15 cellular contexts compared by ENCODE assay signal in the genomic region with DNA sequence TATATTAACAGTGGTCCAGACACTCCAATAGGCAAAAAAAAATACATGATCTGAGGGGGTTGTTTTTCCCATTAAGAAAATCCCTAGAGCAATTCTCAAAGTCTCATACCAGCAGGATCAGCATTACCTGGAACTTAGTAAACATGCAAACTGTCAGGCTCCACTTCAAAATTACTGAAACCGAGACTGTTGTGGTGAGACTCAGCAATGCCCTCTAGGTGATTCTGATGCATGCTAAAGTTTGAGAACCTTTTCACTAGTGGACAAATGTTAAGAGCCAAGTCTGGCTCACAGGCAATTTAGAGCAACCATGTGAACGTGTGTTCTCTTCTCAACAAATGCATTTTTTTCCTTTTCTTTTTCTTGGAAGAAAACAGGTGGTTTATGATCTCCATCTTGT. TPM values are rescaled to one million over a fixed set of nuclear protein-coding genes. Genes with fewer than 3 reads are reported as not detected.
DNase-seq lines count a peak whose midpoint lies in the region; ATAC-seq and TF ChIP-seq lines count a peak whose summit lies in the region.
"Had no signal": no experiment of that assay in that cellular context is flagged by ENCODE, and none has a peak within 500 bp of the region (broad histone marks: within the 10 kb centered on the region; RNA-seq: fewer than 3 reads in every experiment).

No MANE protein-coding gene starts in this region.

- peak overlapping the region; percentile 32; the same call in 1 of the 2 replicates for H3K4me2 ChIP-seq in MM.1S (ENCODE audit: low read depth, low read length)
- no peak overlapping the region for H3K4me2 ChIP-seq in OCI-LY7 (ENCODE audit: low read length)
- H3K4me2 ChIP-seq: BLaER1 had no signal

- no peak for TF ChIP-seq POLR2A in GM18505 (IDR thresholded peaks at IDR 0.05; ENCODE audit: borderline replicate concordance, extremely low read depth, insufficient read depth, insufficient read length)

- H2AFZ ChIP-seq in MM.1S (ENCODE audit: low read length) (no peak overlapping the region), OCI-LY7 (ENCODE audit: low read length) (no peak overlapping the region)

- POLR2A ChIA-PET in OCI-LY7 (lab: Charles Lee), result no interaction called here

- H3K4me1 Mint-ChIP-seq in progenitor cell of endocrine pancreas (ENCODE audit: low read depth), result no peaks in the 10 kb centered on the region

- peaks cover 7% of the 10 kb centered on the region; the same call in 1 of the 2 replicates for H3F3A ChIP-seq in MM.1S (ENCODE audit: insufficient read depth, low read length)

- no peak overlapping the region for H3K27ac Mint-ChIP-seq in progenitor cell of endocrine pancreas
- H3K27ac Mint-ChIP-seq: stimulated activated naive CD8-positive, alpha-beta T cell treated with anti-CD3 and anti-CD28 coated beads, Interleukin-15, Interleukin-2, amounts not matched to agents 100 ng/mL and 50 ng/mL, for 24 hours had no signal

- H3K79me2 ChIP-seq in MM.1S (ENCODE audit: low read length) (no peaks in the 10 kb centered on the region), OCI-LY7 (ENCODE audit: insufficient read depth, low read depth, low read length) (no peaks in the 10 kb centered on the region)

- H3K27ac ChIP-seq in MM.1S (ENCODE audit: low read length) (peak overlapping the region; percentile 6; the same call in 1 of the 2 replicates), OCI-LY7 (ENCODE audit: low read depth, low read length, poor library complexity, severe bottlenecking) (no peak overlapping the region), right cardiac atrium (ENCODE audit: low read length) (no peak overlapping the region)
- H3K27ac ChIP-seq: BLaER1 had no signal

- WGBS in right cardiac atrium, result 88% methylated on average over 2 of the region's 2 CpGs

- H3K36me3 ChIP-seq in MM.1S (replicated peaks; ENCODE audit: insufficient read depth, low read length) (no peaks in the 10 kb centered on the region; the same call in 1 of the 2 replicates), OCI-LY7 (ENCODE audit: insufficient read depth, low read length) (peaks cover 52% of the 10 kb centered on the region)

- H4K20me1 ChIP-seq in MM.1S (ENCODE audit: insufficient read depth, low read length) (no peaks in the 10 kb centered on the region), OCI-LY7 (ENCODE audit: insufficient read depth, low read length) (no peaks in the 10 kb centered on the region)
- H4K20me1 ChIP-seq: BLaER1 had no signal

- H3K27me3 ChIP-seq in MM.1S (replicated peaks; ENCODE audit: insufficient read depth, low read length) (no peaks in the 10 kb centered on the region), right cardiac atrium (ENCODE audit: control insufficient read depth, insufficient read depth) (no peaks in the 10 kb centered on the region)
- H3K27me3 ChIP-seq: BLaER1 had no signal

- DNase-seq in MM.1S (peak; percentile 82), OCI-LY7 (ENCODE audit: low spot score) (no peak), right cardiac atrium (no peak), SW 1271 (lab: John Stamatoyannopoulos, UW) (no peak), progenitor cell of endocrine pancreas (ENCODE audit: low spot score, unreplicated experiment) (no peak)
- DNase-seq: activated effector memory CD4-positive, alpha-beta T cell treated with Interleukin-2 at 50 U/mL for 16 hours; kidney glomerular epithelial cell; MV-4-11; NCI-H524 treated with DMSO at 0.1 percent for 48 hours; SHP77 had no signal

- H3K9me2 ChIP-seq in MM.1S (replicated peaks; ENCODE audit: insufficient read depth, low read length), result no peaks in the 10 kb centered on the region
- no peaks in the 10 kb centered on the region for H3K9me2 ChIP-seq in OCI-LY7 (ENCODE audit: insufficient read depth, low read length)

- peak; percentile 38 for TF ChIP-seq CTCF in MM.1S (IDR thresholded peaks at IDR 0.05; ENCODE audit: low read length)
- TF ChIP-seq CTCF in OCI-LY7 (conservative IDR thresholded peaks at IDR 0.05; ENCODE audit: low read length), result no peak
- no peak for TF ChIP-seq CTCF in progenitor cell of endocrine pancreas (IDR thresholded peaks at IDR 0.05; ENCODE audit: unreplicated experiment)

- H3K9me3 ChIP-seq in MM.1S (replicated peaks; ENCODE audit: insufficient read depth, low read length), result no peaks in the 10 kb centered on the region
- no peaks in the 10 kb centered on the region for H3K9me3 ChIP-seq in OCI-LY7 (ENCODE audit: low read length)
- no peaks in the 10 kb centered on the region for H3K9me3 ChIP-seq in right cardiac atrium (ENCODE audit: control insufficient read depth, low read length)
- H3K9me3 ChIP-seq: BLaER1 had no signal

- H3K27me3 Mint-ChIP-seq in progenitor cell of endocrine pancreas, result no peaks in the 10 kb centered on the region
- H3K27me3 Mint-ChIP-seq: stimulated activated naive CD8-positive, alpha-beta T cell treated with anti-CD3 and anti-CD28 coated beads, Interleukin-15, Interleukin-2, amounts not matched to agents 100 ng/mL and 50 ng/mL, for 24 hours had no signal

- H3K4me3 Mint-ChIP-seq in progenitor cell of endocrine pancreas (ENCODE audit: low read depth), result no peak overlapping the region
- H3K4me3 Mint-ChIP-seq: stimulated activated naive CD8-positive, alpha-beta T cell treated with anti-CD3 and anti-CD28 coated beads, Interleukin-15, Interleukin-2, amounts not matched to agents 100 ng/mL and 50 ng/mL, for 24 hours had no signal

- no peak overlapping the region for H3K4me3 ChIP-seq in MM.1S (ENCODE audit: low read length)
- no peak overlapping the region for H3K4me3 ChIP-seq in OCI-LY7 (ENCODE audit: low read depth, low read length, poor library complexity, severe bottlenecking)
- H3K4me3 ChIP-seq in right cardiac atrium (ENCODE audit: low read length), result no peak overlapping the region
- H3K4me3 ChIP-seq: BLaER1 had no signal

- peaks cover 4% of the 10 kb centered on the region for H3K36me3 Mint-ChIP-seq in progenitor cell of endocrine pancreas (ENCODE audit: insufficient read depth)

- BruUV-seq in OCI-LY7 (replicated peaks; lab: Mats Ljungman, UMichigan), result no TSS peak

- intact Hi-C loops in OCI-LY7 (cut with micrococcal nuclease; ENCODE audit: unreplicated experiment) (no loop called here), right cardiac atrium (cut with DNase I) (no loop called here)

- H3K9me3 Mint-ChIP-seq in progenitor cell of endocrine pancreas (ENCODE audit: low read depth), result no peaks in the 10 kb centered on the region
- H3K9me3 Mint-ChIP-seq: stimulated activated naive CD8-positive, alpha-beta T cell treated with anti-CD3 and anti-CD28 coated beads, Interleukin-15, Interleukin-2, amounts not matched to agents 100 ng/mL and 50 ng/mL, for 24 hours had no signal

- ATAC-seq in GM18505 (IDR thresholded peaks at IDR 0.05; ENCODE audit: unreplicated experiment) (peak; percentile 93), GM19467 (IDR thresholded peaks at IDR 0.05; ENCODE audit: unreplicated experiment) (peak; percentile 85), HG02885 (IDR thresholded peaks at IDR 0.05; ENCODE audit: poor library complexity, unreplicated experiment) (peak; percentile 97), right cardiac atrium (no peak)

- H3K9ac ChIP-seq in MM.1S (ENCODE audit: low read length), result no peak overlapping the region
- H3K9ac ChIP-seq: BLaER1 had no signal

- CTCF ChIA-PET in OCI-LY7 (lab: Charles Lee; ENCODE audit: unreplicated experiment), result no interaction called here

- H3K4me1 ChIP-seq in MM.1S (ENCODE audit: low read length), result peaks cover 11% of the 10 kb centered on the region
- H3K4me1 ChIP-seq in OCI-LY7 (ENCODE audit: insufficient read depth, low read length, poor library complexity, severe bottlenecking), result no peaks in the 10 kb centered on the region
- no peaks in the 10 kb centered on the region for H3K4me1 ChIP-seq in right cardiac atrium (ENCODE audit: control insufficient read depth, insufficient read depth, low read length)
- H3K4me1 ChIP-seq: BLaER1 had no signal

RNA-seq across cellular contexts. Expression of a gene that starts 30.2 kb away (rescaled TPM):
- 7.4 and 7.9 TPM in 2 replicates for total RNA-seq in OCI-LY7 (2014; rRNA removed; shearing (Covaris generic))
- total RNA-seq in OCI-LY7 (2022), result 26.2 and 27.5 TPM in 2 replicates
- total RNA-seq in right cardiac atrium, result 10 to 100 TPM; 13.6 to 16.9 (median 15.2) TPM
- polyA plus RNA-seq in right cardiac atrium, result 5.5 TPM
- total RNA-seq in progenitor cell of endocrine pancreas, result 14.1 and 15.0 TPM in 2 replicates

RNA-seq across cellular contexts. Expression of a gene that starts 38.2 kb away (rescaled TPM):
- total RNA-seq in OCI-LY7 (2014; rRNA removed; shearing (Covaris generic)), result 17.8 and 23.0 TPM in 2 replicates
- total RNA-seq in OCI-LY7 (2022) (37.5 and 42.0 TPM in 2 replicates), right cardiac atrium (10 to 100 TPM; 45.1 to 51.3 (median 49.3) TPM), progenitor cell of endocrine pancreas (106 and 117 TPM in 2 replicates)
- polyA plus RNA-seq in right cardiac atrium, result 19.6 TPM

Comparison
In these comparisons a context has a peak if more than half of its experiments do, and no peak if none do; other contexts are left out.
1. ATAC-seq: peak in GM18505 (single experiment), GM19467 (single experiment) and HG02885 (single experiment); none in right cardiac atrium (0 of 2).